8 cellular contexts compared by ENCODE assay signal in genomic region chr17:41665566-41666335, GRCh38. TPM values are rescaled to one million over a fixed set of nuclear protein-coding genes. Genes with fewer than 3 reads are reported as not detected.
DNase-seq lines count a peak whose midpoint lies in the region; ATAC-seq and TF ChIP-seq lines count a peak whose summit lies in the region.

No MANE protein-coding gene starts in this region.

- peak overlapping the region; percentile 43 for H3K4me3 ChIP-seq in astrocyte of the cerebellum (ENCODE audit: low read depth, low read length)

- TF ChIP-seq CTCF in astrocyte of the cerebellum (IDR thresholded peaks at IDR 0.05; ENCODE audit: low read depth, low read length, missing control alignments) = peak; percentile 90

- in situ Hi-C loops in astrocyte of the cerebellum (cut with HindIII; ENCODE audit: low sequenced_read_pairs) = loop anchor here (25.0 kb wide), 1 partner anchor 753 kb away; no protein-coding TSS in a partner anchor

- intact Hi-C loops in sciatic nerve (cut with DNase I) = no loop called here

- DNase-seq in NCI-H187 treated with DMSO at 0.1 percent for 48 hours (lab: John Stamatoyannopoulos, UW) = peak; percentile 30
- DNase-seq in T-helper 9 cell = peak; percentile 85
- DNase-seq in astrocyte of the cerebellum (ENCODE audit: low read depth) = no peak
- DNase-seq in hypothalamus (lab: John Stamatoyannopoulos, UW) = peak in 50 of 51 donors; percentile 41 to 91 (median 74)
- DNase-seq in sciatic nerve (ENCODE audit: low spot score) = peak; percentile 93
- no peak for DNase-seq in cortex of kidney (lab: John Stamatoyannopoulos, UW)

- peak; percentile 58 for ATAC-seq in HG02943 (IDR thresholded peaks at IDR 0.05; ENCODE audit: low read depth, unreplicated experiment)
- ATAC-seq in sciatic nerve = peak; percentile 95

- TF ChIP-seq POLR2A in GM15510 (IDR thresholded peaks at IDR 0.05; ENCODE audit: borderline replicate concordance, extremely low read depth, insufficient read length) = peak; percentile 36

RNA-seq across cellular contexts. Expression of gene EIF1, which starts 22.9 kb away (rescaled TPM):
- total RNA-seq in sciatic nerve = 891 TPM

RNA-seq across cellular contexts. Expression of gene KRT17, which starts 41.4 kb away (rescaled TPM):
- not detected for total RNA-seq in sciatic nerve

RNA-seq across cellular contexts. Expression of gene GAST, which starts 46.4 kb away (rescaled TPM):
- not detected for total RNA-seq in sciatic nerve

RNA-seq across cellular contexts. Expression of gene KRT16, which starts 53.2 kb away (rescaled TPM):
- total RNA-seq in sciatic nerve = 0.85 TPM

Comparison
In these comparisons a context has a peak if more than half of its experiments do, and no peak if none do; other contexts are left out.
1. DNase-seq: peak in NCI-H187 treated with DMSO at 0.1 percent for 48 hours (single experiment), T-helper 9 cell (single experiment), hypothalamus (50 of 51) and sciatic nerve (single experiment); none in astrocyte of the cerebellum (single experiment) and cortex of kidney (single experiment).